ENCODE assay signal across 10 cellular contexts in genomic region chr9:122228191-122228905, GRCh38. TPM values are rescaled to one million over a fixed set of nuclear protein-coding genes. Genes with fewer than 3 reads are reported as not detected.
DNase-seq lines count a peak whose midpoint lies in the region; ATAC-seq and TF ChIP-seq lines count a peak whose summit lies in the region.
"Had no signal": no experiment of that assay in that cellular context is flagged by ENCODE, and none has a peak within 500 bp of the region (broad histone marks: within the 10 kb centered on the region; RNA-seq: fewer than 3 reads in every experiment).

No MANE protein-coding gene starts in this region.

- peak overlapping the region; percentile 13 for H3K4me3 Mint-ChIP-seq in activated CD8-positive, alpha-beta T cell treated with anti-CD3 and anti-CD28 coated beads, Interleukin-2, amount 10 ng/mL, durations not matched to agents 7 days and 5 days

- H3K27me3 Mint-ChIP-seq in activated CD8-positive, alpha-beta T cell treated with anti-CD3 and anti-CD28 coated beads, Interleukin-2, amount 10 ng/mL, durations not matched to agents 7 days and 5 days (ENCODE audit: low read depth), result peaks cover 32% of the 10 kb centered on the region

- WGBS in stomach, 5 donors, result 1 to 2% (median 1%) methylated on average over 36 to 83 of the region's 83 CpGs

- TF ChIP-seq CTCF in stomach (IDR thresholded peaks at IDR 0.05), result no peak

- peak; percentile 57 for ATAC-seq in activated CD8-positive, alpha-beta T cell treated with anti-CD3 and anti-CD28 coated beads, Interleukin-2, amount 10 ng/mL, durations not matched to agents 7 days and 5 days
- no peak for ATAC-seq in HG03045 (IDR thresholded peaks at IDR 0.05; ENCODE audit: unreplicated experiment)
- ATAC-seq in HG02970 (IDR thresholded peaks at IDR 0.05; ENCODE audit: low FRiP score, unreplicated experiment), result no peak

- no peak for TF ChIP-seq EP300 in stomach (IDR thresholded peaks at IDR 0.05)

- POLR2A ChIA-PET in activated CD8-positive, alpha-beta T cell treated with anti-CD3 and anti-CD28 coated beads, Interleukin-2, amount 10 ng/mL, durations not matched to agents 7 days and 5 days (lab: Charles Lee), result interaction anchor here (1.0 kb wide), 1 partner anchor 37 kb away, joined by 3 read pairs; the partner anchor contains the start of genes MRRF and RBM18

- H3K36me3 Mint-ChIP-seq in activated CD8-positive, alpha-beta T cell treated with anti-CD3 and anti-CD28 coated beads, Interleukin-2, amount 10 ng/mL, durations not matched to agents 7 days and 5 days (ENCODE audit: low read depth), result no peaks in the 10 kb centered on the region

- intact Hi-C loops in stomach (cut with DNase I; ENCODE audit: low total_unique reads), result no loop called here

- H3K27me3 ChIP-seq in stomach, result peaks cover 29 to 99% (median 64%) of the 10 kb centered on the region in 3 donors

- CTCF ChIA-PET in activated CD8-positive, alpha-beta T cell treated with anti-CD3 and anti-CD28 coated beads, Interleukin-2, amount 10 ng/mL, durations not matched to agents 7 days and 5 days (lab: Charles Lee), result no interaction called here

- H3K36me3 ChIP-seq in stomach, result no peaks in the 10 kb centered on the region

- H3K4me3 ChIP-seq in stomach, result peak overlapping the region; percentile 37 to 59 (median 44)

- DNase-seq in NCI-H345 (lab: John Stamatoyannopoulos, UW) (peak; percentile 33), NCI-H345 treated with DMSO at 0.1 percent for 48 hours (lab: John Stamatoyannopoulos, UW; ENCODE audit: unreplicated experiment) (no peak), iPS-NIHi11 (ENCODE audit: low spot score) (peak; percentile 64), stomach (no peak), kidney tubule cell (ENCODE audit: low spot score) (no peak)
- no peak for DNase-seq in activated CD8-positive, alpha-beta T cell treated with anti-CD3 and anti-CD28 coated beads, Interleukin-2, amount 10 ng/mL, durations not matched to agents 7 days and 5 days
- DNase-seq: activated effector memory CD4-positive, alpha-beta T cell treated with anti-CD3 and anti-CD28 coated beads, Interleukin-2, amount 50 U/mL, for 16 hours; stimulated activated CD4-positive, alpha-beta T cell treated with anti-CD3 and anti-CD28 coated beads, Interleukin-15, amount 100 ng/mL, for 24 hours had no signal

- peaks cover 27 to 40% (median 36%) of the 10 kb centered on the region in 4 donors for H3K4me1 ChIP-seq in stomach

- no peaks in the 10 kb centered on the region for H3K4me1 Mint-ChIP-seq in activated CD8-positive, alpha-beta T cell treated with anti-CD3 and anti-CD28 coated beads, Interleukin-2, amount 10 ng/mL, durations not matched to agents 7 days and 5 days (ENCODE audit: low read depth)

- H3K27ac ChIP-seq in stomach, result peak overlapping the region in 1 of 5 donors; percentile 8

- no peak for TF ChIP-seq POLR2A in stomach (IDR thresholded peaks at IDR 0.05)

- no peaks in the 10 kb centered on the region for H3K9me3 ChIP-seq in stomach

- no peaks in the 10 kb centered on the region for H3K9me3 Mint-ChIP-seq in activated CD8-positive, alpha-beta T cell treated with anti-CD3 and anti-CD28 coated beads, Interleukin-2, amount 10 ng/mL, durations not matched to agents 7 days and 5 days (ENCODE audit: insufficient read depth)

- no peak overlapping the region for H3K27ac Mint-ChIP-seq in activated CD8-positive, alpha-beta T cell treated with anti-CD3 and anti-CD28 coated beads, Interleukin-2, amount 10 ng/mL, durations not matched to agents 7 days and 5 days

RNA-seq across cellular contexts. Expression of gene LHX6, which starts 0.4 kb away (rescaled TPM):
- not detected for total RNA-seq in activated CD8-positive, alpha-beta T cell treated with anti-CD3 and anti-CD28 coated beads, Interleukin-2, amount 10 ng/mL, durations not matched to agents 7 days and 5 days
- total RNA-seq in stomach, result 10 to 100 TPM in 1 of 5 donors, 1 to 10 TPM in 3, under 1 TPM in 1; 0.29 to 46.4 (median 4.6) TPM
- 1 to 10 TPM in 2 of 3 donors, under 1 TPM in 1; 0.92 to 1.3 (median 1.1) TPM for polyA plus RNA-seq in stomach

RNA-seq across cellular contexts. Expression of gene RBM18, which starts 36.3 kb away (rescaled TPM):
- 10 to 100 TPM; 22.9 to 23.9 TPM for total RNA-seq in activated CD8-positive, alpha-beta T cell treated with anti-CD3 and anti-CD28 coated beads, Interleukin-2, amount 10 ng/mL, durations not matched to agents 7 days and 5 days
- 10 to 100 TPM in 1 of 5 donors, 1 to 10 TPM in 4; 1.8 to 13.6 (median 6.4) TPM for total RNA-seq in stomach
- 1 to 10 TPM; 6.0 to 9.4 (median 8.6) TPM for polyA plus RNA-seq in stomach

RNA-seq across cellular contexts. Expression of gene MRRF, which starts 36.3 kb away (rescaled TPM):
- 10 to 100 TPM; 38.6 to 39.1 TPM for total RNA-seq in activated CD8-positive, alpha-beta T cell treated with anti-CD3 and anti-CD28 coated beads, Interleukin-2, amount 10 ng/mL, durations not matched to agents 7 days and 5 days
- total RNA-seq in stomach, result 10 to 100 TPM in 4 of 5 donors, 1 to 10 TPM in 1; 7.1 to 98.6 (median 38.7) TPM
- 10 to 100 TPM; 21.8 to 31.0 (median 21.8) TPM for polyA plus RNA-seq in stomach

Comparison
In these comparisons a context has a peak if more than half of its experiments do, and no peak if none do; other contexts are left out.
1. DNase-seq: peak in NCI-H345 (single experiment) and iPS-NIHi11 (single experiment); none in NCI-H345 treated with DMSO at 0.1 percent for 48 hours (single experiment), activated CD8-positive, alpha-beta T cell treated with anti-CD3 and anti-CD28 coated beads, Interleukin-2, amount 10 ng/mL, durations not matched to agents 7 days and 5 days (single experiment), stomach (single experiment) and kidney tubule cell (single experiment).